In genomic region chr16:20726661-20727060, GRCh38 we compare ENCODE assay signal across 32 cellular contexts. TPM values are rescaled to one million over a fixed set of nuclear protein-coding genes. Genes with fewer than 3 reads are reported as not detected.
"Had no signal": no experiment of that assay in that cellular context is flagged by ENCODE, and none has a peak within 500 bp of the region (broad histone marks: within the 10 kb centered on the region; RNA-seq: fewer than 3 reads in every experiment).

No MANE protein-coding gene starts in this region.

- H3K36me3 ChIP-seq: adrenal gland, colonic mucosa, esophagus squamous epithelium, gastroesophageal sphincter had no signal

- H3K27ac ChIP-seq: adrenal gland, body of pancreas, colonic mucosa, epithelial cell of prostate, esophagus squamous epithelium, gastroesophageal sphincter had no signal

- H3K27me3 ChIP-seq: adrenal gland, body of pancreas, colonic mucosa, esophagus squamous epithelium, gastroesophageal sphincter had no signal

- H3K4me3 ChIP-seq: adrenal gland, body of pancreas, colonic mucosa, esophagus squamous epithelium, gastroesophageal sphincter had no signal

- DNase-seq: activated CD4-positive, alpha-beta memory T cell treated with anti-CD3 and anti-CD28 coated beads for 36 hours; activated CD4-positive, alpha-beta T cell treated with anti-CD3 and anti-CD28 coated beads for 36 hours; activated CD4-positive, alpha-beta T cell treated with anti-CD3 and anti-CD28 coated beads, Interleukin-2, amount 10 ng/mL, durations not matched to agents 24 days and 14 days; activated CD4-positive, CD25-positive, alpha-beta regulatory T cell; activated CD4-positive, CD25-positive, alpha-beta regulatory T cell treated with anti-CD3 and anti-CD28 coated beads, Interleukin-2, amount 50 U/mL, for 72 hours; activated CD8-positive, alpha-beta memory T cell treated with anti-CD3 and anti-CD28 coated beads, Interleukin-2, amount 10 ng/mL, durations not matched to agents 7 days and 5 days; activated CD8-positive, alpha-beta memory T cell treated with anti-CD3 and anti-CD28 coated beads, Interleukin-2, amount 50 U/mL, for 4 hours; activated CD8-positive, alpha-beta T cell treated with anti-CD3 and anti-CD28 coated beads, Interleukin-2, amount 10 ng/mL, durations not matched to agents 7 days and 5 days; activated effector memory CD4-positive, alpha-beta T cell treated with anti-CD3 and anti-CD28 coated beads, Interleukin-2, amount 50 U/mL, for 16 hours; activated naive CD4-positive, alpha-beta T cell treated with anti-CD3 and anti-CD28 coated beads for 36 hours; activated naive CD8-positive, alpha-beta T cell treated with anti-CD3 and anti-CD28 coated beads for 36 hours; activated naive CD8-positive, alpha-beta T cell treated with anti-CD3 and anti-CD28 coated beads, Interleukin-2, amount 50 U/mL, for 24 hours; activated T-cell treated with anti-CD3 and anti-CD28 coated beads, Interleukin-2, amount 50 U/mL, for 1 hour; activated T-cell treated with anti-CD3 and anti-CD28 coated beads, Interleukin-2, amount 50 U/mL, for 48 hours; adrenal gland; amygdala; aorta; body of pancreas; caudate nucleus; colonic mucosa; effector CD8-positive, alpha-beta T cell; esophagus squamous epithelium; foreskin melanocyte; T-cell; T1000 had no signal

- H3K4me1 ChIP-seq: adrenal gland, body of pancreas, colonic mucosa, esophagus squamous epithelium, gastroesophageal sphincter had no signal

- ATAC-seq: activated CD4-positive, alpha-beta T cell treated with anti-CD3 and anti-CD28 coated beads for 36 hours; activated CD8-positive, alpha-beta memory T cell treated with anti-CD3 and anti-CD28 coated beads, Interleukin-2, amount 10 ng/mL, durations not matched to agents 7 days and 5 days; activated CD8-positive, alpha-beta T cell treated with anti-CD3 and anti-CD28 coated beads, Interleukin-2, amount 10 ng/mL, durations not matched to agents 7 days and 5 days; activated naive CD8-positive, alpha-beta T cell treated with anti-CD3 and anti-CD28 coated beads, Interleukin-2, amount 50 U/mL, for 24 hours; body of pancreas; gastroesophageal sphincter; T-cell had no signal

- H3K9me3 ChIP-seq: adrenal gland, body of pancreas, colonic mucosa, esophagus squamous epithelium, gastroesophageal sphincter had no signal

RNA-seq across cellular contexts. Expression of gene ACSM1, which starts 29.2 kb away (rescaled TPM):
- total RNA-seq: activated CD4-positive, alpha-beta memory T cell treated with anti-CD3 and anti-CD28 coated beads for 36 hours; activated CD4-positive, alpha-beta T cell treated with anti-CD3 and anti-CD28 coated beads for 36 hours; activated CD4-positive, alpha-beta T cell treated with anti-CD3 and anti-CD28 coated beads, Interleukin-2, amount 10 ng/mL, durations not matched to agents 24 days and 14 days; activated CD8-positive, alpha-beta memory T cell treated with anti-CD3 and anti-CD28 coated beads for 36 hours; activated CD8-positive, alpha-beta memory T cell treated with anti-CD3 and anti-CD28 coated beads, Interleukin-2, amount 10 ng/mL, durations not matched to agents 7 days and 5 days; activated naive CD4-positive, alpha-beta T cell treated with anti-CD3 and anti-CD28 coated beads for 36 hours; activated T-helper 1 cell treated with anti-CD3 and anti-CD28 coated beads, Interleukin-12 subunit alpha, Interleukin-12 subunit beta, Interleukin-2, Interleukin-4 antibody, amounts not matched to agents 30 ng/mL and 10 ng/mL and 1 ng/mL, durations not matched to agents 14 hours and 24 hours and 36 hours; dermis microvascular lymphatic vessel endothelial cell; fibroblast of lung; fibroblast of villous mesenchyme had no signal
- polyA plus RNA-seq: fibroblast of lung had no signal
